ENCODE assay signal across 8 cellular contexts in genomic region chr5:142015781-142016533, GRCh38. TPM values are rescaled to one million over a fixed set of nuclear protein-coding genes. Genes with fewer than 3 reads are reported as not detected.
A peak's percentile ranks its signal among the peaks of the same experiment; 100 is the strongest.
DNase-seq lines count a peak whose midpoint lies in the region; ATAC-seq and TF ChIP-seq lines count a peak whose summit lies in the region.

No MANE protein-coding gene starts in this region.

- intact Hi-C loops in activated CD4-positive, alpha-beta T cell treated with anti-CD3 and anti-CD28 coated beads, Interleukin-2, amount 10 ng/mL, durations not matched to agents 24 days and 14 days (cut with micrococcal nuclease) = loop anchor here (1.0 to 2.0 kb wide), 11 partner anchors 9 to 341 kb away; partner anchors contain the start of gene RNF14

- no peaks in the 10 kb centered on the region for H3K27me3 ChIP-seq in HL-60 (ENCODE audit: insufficient read depth, poor library complexity, severe bottlenecking)
- no peaks in the 10 kb centered on the region for H3K27me3 ChIP-seq in H7 (ENCODE audit: control insufficient read depth, insufficient read depth, low read length)

- peaks cover 4% of the 10 kb centered on the region for H3K9me3 Mint-ChIP-seq in activated CD4-positive, alpha-beta T cell treated with anti-CD3 and anti-CD28 coated beads, Interleukin-2, amount 10 ng/mL, durations not matched to agents 24 days and 14 days

- peaks cover 5% of the 10 kb centered on the region for H3K36me3 ChIP-seq in H7 (replicated peaks; ENCODE audit: control insufficient read depth, insufficient read depth, low read length)

- H3K36me3 Mint-ChIP-seq in activated CD4-positive, alpha-beta T cell treated with anti-CD3 and anti-CD28 coated beads, Interleukin-2, amount 10 ng/mL, durations not matched to agents 24 days and 14 days (ENCODE audit: low read depth) = peaks cover 18% of the 10 kb centered on the region

- no peak overlapping the region for H3K4me3 ChIP-seq in HL-60 (replicated peaks; ENCODE audit: insufficient read depth, low read length)
- H3K4me3 ChIP-seq in H7 (ENCODE audit: insufficient read depth, low read depth, low read length) = no peak overlapping the region

- TF ChIP-seq POLR2A in erythroblast (IDR thresholded peaks at IDR 0.05; ENCODE audit: low read length) = peak; percentile 24

- peaks cover 66% of the 10 kb centered on the region for H3K4me1 Mint-ChIP-seq in activated CD4-positive, alpha-beta T cell treated with anti-CD3 and anti-CD28 coated beads, Interleukin-2, amount 10 ng/mL, durations not matched to agents 24 days and 14 days

- no peak for TF ChIP-seq CTCF in HL-60 (IDR thresholded peaks at IDR 0.05; ENCODE audit: insufficient read depth, low read length)

- DNase-seq in HL-60 (ENCODE audit: low read depth in 1 of 2, low spot score in 1 of 2) = peak; percentile 72 to 89
- DNase-seq in activated CD4-positive, alpha-beta T cell treated with anti-CD3 and anti-CD28 coated beads, Interleukin-2, amount 10 ng/mL, durations not matched to agents 24 days and 14 days = peak; percentile 88
- peak in 1 of 2 experiments; percentile 18 for DNase-seq in erythroblast (lab: John Stamatoyannopoulos, UW)
- peak; percentile 29 to 39 for DNase-seq in stimulated activated CD4-positive, alpha-beta T cell treated with anti-CD3 and anti-CD28 coated beads, Interleukin-12 subunit alpha, Interleukin-12 subunit beta, amount 100 ng/mL, for 24 hours (ENCODE audit: low read depth in 2 of 2)
- DNase-seq in GM19238 (ENCODE audit: insufficient read length, low spot score) = no peak
- no peak for DNase-seq in H7

- ATAC-seq in GM19438 (IDR thresholded peaks at IDR 0.05; ENCODE audit: low read depth, unreplicated experiment) = peak; percentile 25
- ATAC-seq in GM18867 (IDR thresholded peaks at IDR 0.05; ENCODE audit: unreplicated experiment) = no peak

- H3K27ac ChIP-seq in HL-60 (replicated peaks) = peak overlapping the region; percentile 79

- H3K27ac Mint-ChIP-seq in activated CD4-positive, alpha-beta T cell treated with anti-CD3 and anti-CD28 coated beads, Interleukin-2, amount 10 ng/mL, durations not matched to agents 24 days and 14 days = peak overlapping the region; percentile 94

- no peaks in the 10 kb centered on the region for H3K27me3 Mint-ChIP-seq in activated CD4-positive, alpha-beta T cell treated with anti-CD3 and anti-CD28 coated beads, Interleukin-2, amount 10 ng/mL, durations not matched to agents 24 days and 14 days

- H3K4me3 Mint-ChIP-seq in activated CD4-positive, alpha-beta T cell treated with anti-CD3 and anti-CD28 coated beads, Interleukin-2, amount 10 ng/mL, durations not matched to agents 24 days and 14 days = peak overlapping the region; percentile 90

RNA-seq across cellular contexts. Expression of gene GNPDA1, which starts 3.1 kb away (rescaled TPM):
- 108 and 114 TPM in 2 replicates for total RNA-seq in activated CD4-positive, alpha-beta T cell treated with anti-CD3 and anti-CD28 coated beads, Interleukin-2, amount 10 ng/mL, durations not matched to agents 24 days and 14 days
- total RNA-seq in H7 (2014; rRNA removed; shearing (Covaris generic)) = 72.2 and 87.0 TPM in 2 replicates

RNA-seq across cellular contexts. Expression of gene RNF14, which starts 47.1 kb away (rescaled TPM):
- total RNA-seq in activated CD4-positive, alpha-beta T cell treated with anti-CD3 and anti-CD28 coated beads, Interleukin-2, amount 10 ng/mL, durations not matched to agents 24 days and 14 days = 28.8 and 32.2 TPM in 2 replicates
- total RNA-seq in H7 (2014; rRNA removed; shearing (Covaris generic)) = 52.3 and 55.3 TPM in 2 replicates

RNA-seq across cellular contexts. Expression of gene PCDH12, which starts 58.0 kb away (rescaled TPM):
- total RNA-seq in activated CD4-positive, alpha-beta T cell treated with anti-CD3 and anti-CD28 coated beads, Interleukin-2, amount 10 ng/mL, durations not matched to agents 24 days and 14 days = 1.8 and 2.2 TPM in 2 replicates
- 0.10 TPM in 1 of 2 replicates, not detected in the other for total RNA-seq in H7 (2014; rRNA removed; shearing (Covaris generic))

Comparison
In these comparisons a context has a peak if more than half of its experiments do, and no peak if none do; other contexts are left out.
1. DNase-seq: peak in HL-60 (2 of 2), activated CD4-positive, alpha-beta T cell treated with anti-CD3 and anti-CD28 coated beads, Interleukin-2, amount 10 ng/mL, durations not matched to agents 24 days and 14 days (single experiment) and stimulated activated CD4-positive, alpha-beta T cell treated with anti-CD3 and anti-CD28 coated beads, Interleukin-12 subunit alpha, Interleukin-12 subunit beta, amount 100 ng/mL, for 24 hours (2 of 2); none in GM19238 (single experiment) and H7 (single experiment).